In the genomic region with DNA sequence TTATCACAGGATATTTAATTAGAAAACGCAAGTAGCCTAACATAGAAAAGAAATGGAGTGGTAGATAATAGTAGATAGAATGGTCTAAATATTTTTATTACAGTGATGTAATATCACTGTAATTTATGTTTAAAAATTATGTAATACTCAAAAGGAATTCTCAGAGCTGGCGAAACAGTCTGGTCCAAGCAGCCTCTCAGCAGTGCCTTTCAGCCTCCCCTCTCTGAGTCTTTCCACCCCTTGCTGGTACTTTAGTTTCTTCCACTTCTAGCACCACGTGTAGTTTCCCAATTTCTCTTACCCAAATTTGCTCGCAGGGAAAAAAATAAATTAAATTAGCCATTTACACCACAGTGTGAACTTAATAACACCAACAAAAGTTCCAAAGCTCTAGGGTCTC, we compare ENCODE assay signal across 20 cellular contexts. TPM values are rescaled to one million over a fixed set of nuclear protein-coding genes. Genes with fewer than 3 reads are reported as not detected.
"Had no signal": no experiment of that assay in that cellular context is flagged by ENCODE, and none has a peak within 500 bp of the region (broad histone marks: within the 10 kb centered on the region; RNA-seq: fewer than 3 reads in every experiment).

No MANE protein-coding gene starts in this region.

- H3K36me3 ChIP-seq: tibial nerve, vagina had no signal

- H3K4me1 ChIP-seq: tibial nerve, vagina had no signal

- ATAC-seq: activated T-cell treated with anti-CD3 and anti-CD28 coated beads, Interleukin-2, amount 50 U/mL, for 72 hours had no signal

- H3K9me3 ChIP-seq: tibial nerve, vagina had no signal

- H3K27ac Mint-ChIP-seq: activated CD4-positive, alpha-beta T cell treated with anti-CD3 and anti-CD28 coated beads, Interleukin-2, amount 10 ng/mL, durations not matched to agents 24 days and 14 days; activated naive CD8-positive, alpha-beta T cell; activated T-cell treated with anti-CD3 and anti-CD28 coated beads, Interleukin-2, amount 50 U/mL, for 72 hours; mesothelial cell of epicardium; nephron progenitor cell had no signal

- H3K36me3 Mint-ChIP-seq: activated naive CD8-positive, alpha-beta T cell; mesothelial cell of epicardium had no signal

- H3K27ac ChIP-seq: epithelial cell of prostate, tibial nerve, vagina had no signal

- H3K4me3 Mint-ChIP-seq: activated CD4-positive, alpha-beta T cell treated with anti-CD3 and anti-CD28 coated beads, Interleukin-2, amount 10 ng/mL, durations not matched to agents 24 days and 14 days; activated naive CD8-positive, alpha-beta T cell; activated T-cell treated with anti-CD3 and anti-CD28 coated beads, Interleukin-2, amount 50 U/mL, for 72 hours; mesothelial cell of epicardium; nephron progenitor cell had no signal

- H3K4me3 ChIP-seq: lung, tibial nerve, vagina had no signal

- H3K4me1 Mint-ChIP-seq: activated CD4-positive, alpha-beta T cell treated with anti-CD3 and anti-CD28 coated beads, Interleukin-2, amount 10 ng/mL, durations not matched to agents 24 days and 14 days had no signal

- H3K9me3 Mint-ChIP-seq: activated CD4-positive, alpha-beta T cell treated with anti-CD3 and anti-CD28 coated beads, Interleukin-2, amount 10 ng/mL, durations not matched to agents 24 days and 14 days; activated T-cell treated with anti-CD3 and anti-CD28 coated beads, Interleukin-2, amount 50 U/mL, for 72 hours; mesothelial cell of epicardium; nephron progenitor cell had no signal

- DNase-seq: activated CD4-positive, alpha-beta T cell treated with anti-CD3 and anti-CD28 coated beads, Interleukin-2, amount 10 ng/mL, durations not matched to agents 24 days and 14 days; activated CD4-positive, CD25-positive, alpha-beta regulatory T cell; activated CD8-positive, alpha-beta memory T cell treated with anti-CD3 and anti-CD28 coated beads, Interleukin-2, amount 50 U/mL, for 48 hours; activated gamma-delta T cell; activated T-cell treated with anti-CD3 and anti-CD28 coated beads, Interleukin-2, amount 50 U/mL, for 72 hours; hippocampal formation; kidney; nephron progenitor cell; stimulated activated CD4-positive, alpha-beta T cell treated with anti-CD3 and anti-CD28 coated beads, Interleukin-2, amount 100 ng/mL, for 48 hours; stimulated activated naive CD4-positive, alpha-beta T cell; substantia nigra had no signal

- H3K27me3 ChIP-seq: tibial nerve, vagina had no signal

RNA-seq across cellular contexts. Expression of gene AGTR1, which starts 32.0 kb away (rescaled TPM):
- total RNA-seq: activated CD4-positive, alpha-beta T cell treated with anti-CD3 and anti-CD28 coated beads, Interleukin-2, amount 10 ng/mL, durations not matched to agents 24 days and 14 days; activated T-cell treated with anti-CD3 and anti-CD28 coated beads, Interleukin-2, amount 50 U/mL, for 72 hours; bronchial epithelial cell; dermis microvascular lymphatic vessel endothelial cell; pulmonary artery endothelial cell had no signal
